Comparison of ENCODE assay signal across 8 cellular contexts in genomic region chr11:118998822-118999221, GRCh38. TPM values are rescaled to one million over a fixed set of nuclear protein-coding genes. Genes with fewer than 3 reads are reported as not detected.
DNase-seq lines count a peak whose midpoint lies in the region; ATAC-seq and TF ChIP-seq lines count a peak whose summit lies in the region.

No MANE protein-coding gene starts in this region.

- 39% methylated on average over 6 of the region's 6 CpGs for WGBS in esophagus muscularis mucosa

- H3K36me3 ChIP-seq in esophagus muscularis mucosa: peaks cover 25 to 47% (median 44%) of the 10 kb centered on the region in 4 donors
- peaks cover 20% of the 10 kb centered on the region for H3K36me3 ChIP-seq in osteoblast (ENCODE audit: insufficient read depth, low read length)

- H4K20me1 ChIP-seq in osteoblast (ENCODE audit: insufficient read depth, low read length): no peaks in the 10 kb centered on the region

- H3K27me3 ChIP-seq in esophagus muscularis mucosa (no peaks in the 10 kb centered on the region), osteoblast (ENCODE audit: insufficient read depth, low read length) (no peaks in the 10 kb centered on the region)

- H3K4me1 ChIP-seq in esophagus muscularis mucosa (peaks cover 13 to 41% (median 35%) of the 10 kb centered on the region in 4 donors), osteoblast (ENCODE audit: insufficient read depth, low read length) (peaks cover 33% of the 10 kb centered on the region)

- TF ChIP-seq CTCF in esophagus muscularis mucosa (IDR thresholded peaks at IDR 0.05) (no peak), osteoblast (IDR thresholded peaks at IDR 0.05; ENCODE audit: extremely low read depth, low read depth, low read length) (no peak)

- TF ChIP-seq EP300 in esophagus muscularis mucosa (IDR thresholded peaks at IDR 0.05): no peak

- intact Hi-C loops in esophagus muscularis mucosa (cut with DNase I): no loop called here

- no peak for ATAC-seq in GM21390 (IDR thresholded peaks at IDR 0.05; ENCODE audit: unreplicated experiment)

- DNase-seq in RKO (ENCODE audit: low spot score) (peak; percentile 86), esophagus muscularis mucosa (ENCODE audit: extremely low spot score) (no peak), osteoblast (ENCODE audit: insufficient read length, low spot score, missing footprints) (peak; percentile 72), NCI-H2171 (lab: John Stamatoyannopoulos, UW) (no peak), ureter (ENCODE audit: low spot score) (no peak), foreskin melanocyte (no peak)

- H3K79me2 ChIP-seq in osteoblast (ENCODE audit: insufficient read depth, low read length): peaks cover 22% of the 10 kb centered on the region

- peak overlapping the region; percentile 99 for H3K4me2 ChIP-seq in osteoblast (ENCODE audit: insufficient read depth, low read length)

- H3K4me3 ChIP-seq in GM08714 (ENCODE audit: low read length) (peak overlapping the region; percentile 88), esophagus muscularis mucosa (peak overlapping the region; percentile 64 to 90 (median 80)), osteoblast (ENCODE audit: insufficient read depth, low read length) (peak overlapping the region; percentile 90)

- no peak for TF ChIP-seq POLR2A in esophagus muscularis mucosa (IDR thresholded peaks at IDR 0.05; ENCODE audit: low read depth)

- peak overlapping the region; percentile 99 for H2AFZ ChIP-seq in osteoblast (ENCODE audit: low read length)

- H3K9me3 ChIP-seq in esophagus muscularis mucosa (no peaks in the 10 kb centered on the region), osteoblast (ENCODE audit: low read depth, low read length) (no peaks in the 10 kb centered on the region)

- H3K27ac ChIP-seq in esophagus muscularis mucosa (replicated peaks in 1 of 4) (peak overlapping the region; percentile 87 to 96 (median 88)), osteoblast (ENCODE audit: low read depth, low read length) (peak overlapping the region; percentile 77)

RNA-seq across cellular contexts. Expression of gene CENATAC, which starts 0.9 kb away (rescaled TPM):
- 10 to 100 TPM; 22.2 to 55.2 (median 30.8) TPM for total RNA-seq in esophagus muscularis mucosa
- 37.6 and 37.7 TPM in 2 replicates for total RNA-seq in osteoblast
- 51.6 TPM for total RNA-seq in ureter

RNA-seq across cellular contexts. Expression of gene RPS25, which starts 19.3 kb away (rescaled TPM):
- total RNA-seq in esophagus muscularis mucosa: 1,000 to 10,000 TPM; 1,036 to 2,235 (median 1,740) TPM
- 1,078 and 1,259 TPM in 2 replicates for total RNA-seq in osteoblast
- 1,353 TPM for total RNA-seq in ureter

RNA-seq across cellular contexts. Expression of gene TRAPPC4, which starts 19.7 kb away (rescaled TPM):
- total RNA-seq in esophagus muscularis mucosa (10 to 100 TPM; 38.2 to 47.2 (median 42.4) TPM), osteoblast (42.3 and 48.0 TPM in 2 replicates), ureter (72.4 TPM)

RNA-seq across cellular contexts. Expression of gene FOXR1, which starts 27.3 kb away (rescaled TPM):
- total RNA-seq in esophagus muscularis mucosa (not detected), osteoblast (not detected in 2 replicates), ureter (not detected)

RNA-seq across cellular contexts. Expression of gene SLC37A4, which starts 31.9 kb away (rescaled TPM):
- total RNA-seq in esophagus muscularis mucosa: 10 to 100 TPM in 1 of 4 donors, 1 to 10 TPM in 3; 5.8 to 11.7 (median 9.5) TPM
- 13.0 and 14.8 TPM in 2 replicates for total RNA-seq in osteoblast
- total RNA-seq in ureter: 16.9 TPM

Comparison
In these comparisons a context has a peak if more than half of its experiments do, and no peak if none do; other contexts are left out.
1. DNase-seq: peak in RKO (single experiment) and osteoblast (single experiment); none in esophagus muscularis mucosa (single experiment), NCI-H2171 (single experiment), ureter (single experiment) and foreskin melanocyte (single experiment).
2. Peak in every context shown above with its lines, with median percentiles within 50 percentile points of each other: H3K4me3 ChIP-seq.